Comparison of ENCODE assay signal across 23 cellular contexts in the genomic region with DNA sequence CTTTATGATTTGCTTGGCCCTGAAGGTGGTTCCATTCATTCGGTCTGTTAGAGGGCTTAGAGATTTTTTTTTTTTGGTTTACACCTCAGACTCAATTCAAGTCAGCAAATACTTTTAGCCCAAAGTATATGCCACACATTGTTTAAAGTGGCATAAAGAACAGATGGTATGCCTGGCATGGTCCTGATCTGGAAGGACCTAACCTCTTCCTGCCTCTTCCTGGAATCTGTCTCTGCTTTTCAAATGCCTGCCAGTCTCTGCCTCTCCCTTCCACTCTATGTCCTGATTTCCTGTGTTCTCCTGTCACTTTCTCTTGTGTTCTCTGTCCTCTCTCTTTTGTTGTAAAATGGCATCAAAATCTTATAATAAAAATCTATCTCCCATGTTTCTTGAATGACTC.
"Had no signal": no experiment of that assay in that cellular context is flagged by ENCODE, and none has a peak within 500 bp of the region (broad histone marks: within the 10 kb centered on the region; RNA-seq: fewer than 3 reads in every experiment).

No MANE protein-coding gene starts in this region.

- H3K4me1 Mint-ChIP-seq: immature natural killer cell, mesothelial cell of epicardium had no signal

- H3K27ac ChIP-seq: coronary artery, dorsolateral prefrontal cortex, esophagus muscularis mucosa, foreskin keratinocyte, gastrocnemius medialis, heart right ventricle, left lung, lower lobe of right lung had no signal

- H3K27ac Mint-ChIP-seq: immature natural killer cell, mesothelial cell of epicardium had no signal

- FAIRE-seq: endothelial cell of umbilical vein, kidney had no signal

- H3K4me3 ChIP-seq: coronary artery, dorsolateral prefrontal cortex, esophagus muscularis mucosa, gastrocnemius medialis, heart right ventricle, left lung, lower lobe of right lung had no signal

- H3K36me3 Mint-ChIP-seq: immature natural killer cell; mesothelial cell of epicardium; naive thymus-derived CD4-positive, alpha-beta T cell had no signal

- H3K9me3 ChIP-seq: esophagus muscularis mucosa, gastrocnemius medialis, heart right ventricle, left lung, lower lobe of right lung had no signal

- ATAC-seq: foreskin keratinocyte; gastrocnemius medialis; heart right ventricle; left lung; left ventricle myocardium superior; lower lobe of right lung; naive thymus-derived CD4-positive, alpha-beta T cell had no signal

- H3K36me3 ChIP-seq: esophagus muscularis mucosa, gastrocnemius medialis, heart right ventricle, left lung, lower lobe of right lung had no signal

- H3K27me3 Mint-ChIP-seq: naive thymus-derived CD4-positive, alpha-beta T cell had no signal

- DNase-seq: dermis blood vessel endothelial cell; dorsolateral prefrontal cortex; effector CD4-positive, alpha-beta T cell; effector memory CD4-positive, alpha-beta T cell; foreskin keratinocyte; gastrocnemius medialis; glutamatergic neuron; head of caudate nucleus; heart right ventricle; hippocampal formation; immature natural killer cell; islet precursor cell; kidney; kidney glomerular epithelial cell; left lung; left ventricle myocardium superior; lower lobe of right lung; mesenchymal stem cell; naive thymus-derived CD4-positive, alpha-beta T cell had no signal

- H3K4me1 ChIP-seq: esophagus muscularis mucosa, foreskin keratinocyte, gastrocnemius medialis, heart right ventricle, left lung, lower lobe of right lung had no signal

- H3K27me3 ChIP-seq: esophagus muscularis mucosa, foreskin keratinocyte, gastrocnemius medialis, left lung had no signal

- H3K4me3 Mint-ChIP-seq: immature natural killer cell; mesothelial cell of epicardium; naive thymus-derived CD4-positive, alpha-beta T cell had no signal
